Comparison of ENCODE assay signal across 10 cellular contexts in the genomic region with DNA sequence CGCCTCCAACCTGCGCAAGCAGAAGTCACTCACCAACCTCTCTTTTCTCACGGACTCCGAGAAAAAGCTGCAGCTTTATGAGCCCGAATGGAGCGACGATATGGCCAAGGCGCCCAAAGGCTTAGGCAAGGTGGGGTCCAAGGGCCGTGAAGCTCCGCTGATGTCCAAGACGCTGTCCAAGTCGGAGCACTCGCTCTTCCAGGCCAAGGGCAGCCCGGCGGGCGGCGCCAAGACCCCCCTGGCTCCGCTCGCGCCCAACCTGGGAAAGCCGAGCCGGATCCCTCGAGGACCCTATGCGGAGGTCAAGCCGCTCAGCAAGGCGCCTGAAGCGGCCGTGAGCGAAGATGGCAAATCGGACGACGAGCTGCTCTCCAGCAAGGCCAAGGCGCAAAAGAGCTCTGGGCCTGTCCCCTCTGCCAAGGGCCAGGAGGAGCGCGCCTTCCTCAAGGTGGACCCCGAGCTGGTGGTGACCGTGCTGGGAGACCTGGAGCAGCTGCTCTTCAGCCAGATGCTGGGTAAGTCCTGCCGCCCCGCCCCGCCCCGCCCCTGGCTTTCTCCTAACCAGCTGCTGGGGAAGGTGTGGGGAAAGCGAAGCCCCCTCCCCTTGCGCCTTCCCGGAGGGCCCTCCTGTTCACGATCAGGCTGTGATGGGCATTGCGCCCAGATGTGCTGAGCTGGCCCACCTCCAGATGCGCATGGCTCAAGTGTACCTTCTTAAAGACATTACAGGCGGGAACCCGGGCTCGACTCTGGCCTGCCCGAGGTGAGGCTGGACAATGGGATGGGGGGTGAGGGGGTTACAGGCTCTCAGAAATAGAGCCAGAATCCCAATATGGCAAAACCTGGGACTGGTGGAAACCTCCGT.
DNase-seq lines count a peak whose midpoint lies in the region; ATAC-seq and TF ChIP-seq lines count a peak whose summit lies in the region.
"Had no signal": no experiment of that assay in that cellular context is flagged by ENCODE, and none has a peak within 500 bp of the region (broad histone marks: within the 10 kb centered on the region; RNA-seq: fewer than 3 reads in every experiment).

No MANE protein-coding gene starts in this region.

- H3K4me1 Mint-ChIP-seq in activated CD8-positive, alpha-beta memory T cell treated with anti-CD3 and anti-CD28 coated beads, Interleukin-2, amount 10 ng/mL, durations not matched to agents 7 days and 5 days, result no peaks in the 10 kb centered on the region

- H3K36me3 ChIP-seq in iPS-18a (ENCODE audit: control insufficient read depth, low read depth, low read length), result no peaks in the 10 kb centered on the region

- no peaks in the 10 kb centered on the region for H3K36me3 Mint-ChIP-seq in activated CD8-positive, alpha-beta memory T cell treated with anti-CD3 and anti-CD28 coated beads, Interleukin-2, amount 10 ng/mL, durations not matched to agents 7 days and 5 days

- peaks cover 28% of the 10 kb centered on the region for H3K27me3 ChIP-seq in iPS-18a (ENCODE audit: control insufficient read depth, insufficient read depth, low read length)

- no peak overlapping the region for H3K4me3 Mint-ChIP-seq in activated CD8-positive, alpha-beta memory T cell treated with anti-CD3 and anti-CD28 coated beads, Interleukin-2, amount 10 ng/mL, durations not matched to agents 7 days and 5 days

- peak overlapping the region; percentile 84 for H3K4me3 ChIP-seq in HFF-Myc (replicated peaks; ENCODE audit: low read depth, low read length)
- H3K4me3 ChIP-seq in WI38 (ENCODE audit: low read depth, low read length), result peak overlapping the region; percentile 97
- peak overlapping the region; percentile 85 for H3K4me3 ChIP-seq in iPS-18a (ENCODE audit: low read length)

- no peak for DNase-seq in HFF-Myc (ENCODE audit: extremely low read depth, low read depth)
- no peak for DNase-seq in middle frontal gyrus (ENCODE audit: extremely low spot score, low spot score)
- DNase-seq in activated CD8-positive, alpha-beta memory T cell treated with anti-CD3 and anti-CD28 coated beads, Interleukin-2, amount 10 ng/mL, durations not matched to agents 7 days and 5 days, result no peak
- DNase-seq in cerebellum (ENCODE audit: low spot score), result no peak

- H3K9me3 ChIP-seq in iPS-18a (ENCODE audit: control insufficient read depth, low read depth, low read length), result no peaks in the 10 kb centered on the region

- H3K27ac Mint-ChIP-seq in activated CD8-positive, alpha-beta memory T cell treated with anti-CD3 and anti-CD28 coated beads, Interleukin-2, amount 10 ng/mL, durations not matched to agents 7 days and 5 days, result no peak overlapping the region
- H3K27ac Mint-ChIP-seq: IgD-negative memory B cell had no signal

- peak overlapping the region; percentile 65 for H3K9ac ChIP-seq in iPS-18a (ENCODE audit: low read length)

- CTCF ChIA-PET in activated CD8-positive, alpha-beta memory T cell treated with anti-CD3 and anti-CD28 coated beads, Interleukin-2, amount 10 ng/mL, durations not matched to agents 7 days and 5 days (lab: Charles Lee), result no interaction called here

- peaks cover 20% of the 10 kb centered on the region for H3K4me1 ChIP-seq in iPS-18a (ENCODE audit: control insufficient read depth, low read depth, low read length)

- H3K9me3 Mint-ChIP-seq in activated CD8-positive, alpha-beta memory T cell treated with anti-CD3 and anti-CD28 coated beads, Interleukin-2, amount 10 ng/mL, durations not matched to agents 7 days and 5 days (ENCODE audit: low read depth), result no peaks in the 10 kb centered on the region
- H3K9me3 Mint-ChIP-seq: IgD-negative memory B cell had no signal

- no peak for ATAC-seq in GM18502 (IDR thresholded peaks at IDR 0.05; ENCODE audit: poor library complexity, unreplicated experiment)
- ATAC-seq in activated CD8-positive, alpha-beta memory T cell treated with anti-CD3 and anti-CD28 coated beads, Interleukin-2, amount 10 ng/mL, durations not matched to agents 7 days and 5 days, result no peak

- H3K27ac ChIP-seq in iPS-18a (ENCODE audit: low read length) (no peak overlapping the region), temporal lobe (ENCODE audit: low read depth, low read length) (peak overlapping the region; percentile 65)
- H3K27ac ChIP-seq: epithelial cell of prostate had no signal

- peaks cover 53% of the 10 kb centered on the region for H3K27me3 Mint-ChIP-seq in activated CD8-positive, alpha-beta memory T cell treated with anti-CD3 and anti-CD28 coated beads, Interleukin-2, amount 10 ng/mL, durations not matched to agents 7 days and 5 days

- no peak for TF ChIP-seq CTCF in HFF-Myc (IDR thresholded peaks at IDR 0.05; ENCODE audit: low read depth, low read length, missing control alignments)
- no peak for TF ChIP-seq CTCF in WI38 (IDR thresholded peaks at IDR 0.05; ENCODE audit: low read depth, low read length)
